In the genomic region with DNA sequence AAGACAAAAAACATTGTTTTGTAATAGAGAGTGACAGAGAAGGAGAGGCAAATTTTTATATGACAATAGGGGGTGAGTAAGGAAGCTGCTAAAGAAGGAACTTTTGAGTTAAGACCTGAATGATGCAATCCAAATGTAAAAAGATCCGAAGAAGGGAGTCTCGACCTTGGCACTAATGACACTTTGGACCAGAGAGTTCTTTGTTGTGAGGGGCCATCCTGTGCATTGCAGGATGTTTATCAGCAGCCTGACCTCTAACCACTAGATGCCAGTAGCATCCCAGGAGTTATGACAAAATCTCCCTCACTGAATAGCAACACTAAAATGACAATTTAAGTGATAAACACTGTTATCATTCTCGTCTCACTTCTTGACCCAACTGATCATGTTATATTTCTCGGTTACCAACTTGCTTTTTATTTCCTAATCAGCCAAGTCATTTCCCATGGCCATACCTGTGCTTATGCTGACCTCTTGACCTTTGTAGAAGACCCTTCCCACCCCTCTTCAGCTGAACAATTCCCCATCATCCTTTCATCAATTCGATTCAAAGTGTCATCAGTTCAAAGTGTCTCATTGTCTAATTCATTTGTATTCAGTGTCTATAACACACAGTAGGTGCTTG, we compare ENCODE assay signal across 11 cellular contexts. TPM values are rescaled to one million over a fixed set of nuclear protein-coding genes. Genes with fewer than 3 reads are reported as not detected.
A peak's percentile ranks its signal among the peaks of the same experiment; 100 is the strongest.
DNase-seq lines count a peak whose midpoint lies in the region; ATAC-seq and TF ChIP-seq lines count a peak whose summit lies in the region.
"Had no signal": no experiment of that assay in that cellular context is flagged by ENCODE, and none has a peak within 500 bp of the region (broad histone marks: within the 10 kb centered on the region; RNA-seq: fewer than 3 reads in every experiment).

No MANE protein-coding gene starts in this region.

- no peaks in the 10 kb centered on the region for H3K9me3 ChIP-seq in heart right ventricle
- no peaks in the 10 kb centered on the region for H3K9me3 ChIP-seq in fibroblast of lung (ENCODE audit: control insufficient read depth, insufficient read depth, low read depth, low read length)
- H3K9me3 ChIP-seq in Karpas-422 (ENCODE audit: low read length): no peaks in the 10 kb centered on the region

- peaks cover 18% of the 10 kb centered on the region for H3K4me1 Mint-ChIP-seq in type B pancreatic cell (ENCODE audit: unreplicated experiment)
- H3K4me1 Mint-ChIP-seq: CD8-positive, alpha-beta memory T cell had no signal

- no peaks in the 10 kb centered on the region for H3K9me2 ChIP-seq in Karpas-422 (replicated peaks; ENCODE audit: insufficient read depth, low read length)

- no peaks in the 10 kb centered on the region for H3K36me3 Mint-ChIP-seq in type B pancreatic cell
- H3K36me3 Mint-ChIP-seq: CD8-positive, alpha-beta memory T cell had no signal

- no peak for TF ChIP-seq POLR2A in GM18505 (IDR thresholded peaks at IDR 0.05; ENCODE audit: borderline replicate concordance, extremely low read depth, insufficient read depth, insufficient read length)

- TF ChIP-seq CTCF in heart right ventricle (IDR thresholded peaks at IDR 0.05) (peak in 7 of 9 donors; percentile 23 to 50 (median 43)), fibroblast of lung (conservative IDR thresholded peaks at IDR 0.05 in 1 of 2, IDR thresholded peaks at IDR 0.05 in 1 of 2; ENCODE audit: low read depth in 1 of 2, low read length in 2 of 2) (peak; percentile 33 to 47), type B pancreatic cell (conservative IDR thresholded peaks at IDR 0.05) (peak; percentile 29)

- no peak overlapping the region for H3K4me3 Mint-ChIP-seq in type B pancreatic cell
- H3K4me3 Mint-ChIP-seq: CD8-positive, alpha-beta memory T cell; T-helper 1 cell treated with Interleukin-12 subunit alpha and Interleukin-12 subunit beta and Interleukin-4 antibody, amounts not matched to agents 30 μg/mL and 1 μg/mL, for 36 hours had no signal

- H3K9ac ChIP-seq in fibroblast of lung (ENCODE audit: insufficient read depth, low read length) (no peak overlapping the region), Karpas-422 (ENCODE audit: low read length) (no peak overlapping the region)

- H3K27ac ChIP-seq in heart right ventricle (no peak overlapping the region), fibroblast of lung (ENCODE audit: insufficient read depth, low read length) (no peak overlapping the region), Karpas-422 (ENCODE audit: low read length) (no peak overlapping the region)

- H3K27ac Mint-ChIP-seq in type B pancreatic cell: no peak overlapping the region
- H3K27ac Mint-ChIP-seq: CD8-positive, alpha-beta memory T cell; T-helper 1 cell treated with Interleukin-12 subunit alpha and Interleukin-12 subunit beta and Interleukin-4 antibody, amounts not matched to agents 30 μg/mL and 1 μg/mL, for 36 hours had no signal

- peak in 1 of 8 donors; percentile 38 for ATAC-seq in heart right ventricle
- ATAC-seq in Right ventricle myocardium superior (ENCODE audit: poor library complexity): no peak
- ATAC-seq in GM18505 (IDR thresholded peaks at IDR 0.05; ENCODE audit: unreplicated experiment): no peak

- WGBS in heart right ventricle, 2 donors: 47 to 49% methylated on average over 5 of the region's 5 CpGs

- no peak overlapping the region for H2AFZ ChIP-seq in fibroblast of lung (ENCODE audit: low read length)
- no peak overlapping the region for H2AFZ ChIP-seq in Karpas-422 (ENCODE audit: low read length)

- peaks cover 0 to 14% (median 10%) of the 10 kb centered on the region in 9 donors for H3K4me1 ChIP-seq in heart right ventricle
- H3K4me1 ChIP-seq in fibroblast of lung (ENCODE audit: control insufficient read depth, extremely low read depth, insufficient read depth, low read length): peaks cover 11% of the 10 kb centered on the region
- H3K4me1 ChIP-seq in Karpas-422 (ENCODE audit: low read length): no peaks in the 10 kb centered on the region

- no peaks in the 10 kb centered on the region for H3K79me2 ChIP-seq in fibroblast of lung (ENCODE audit: control insufficient read depth, insufficient read depth, low read length)
- H3K79me2 ChIP-seq in Karpas-422 (ENCODE audit: low read length): no peaks in the 10 kb centered on the region

- H4K20me1 ChIP-seq in fibroblast of lung (ENCODE audit: control insufficient read depth, extremely low read depth, insufficient read depth, low read length): no peaks in the 10 kb centered on the region
- H4K20me1 ChIP-seq in Karpas-422 (ENCODE audit: insufficient read depth, low read depth, low read length): no peaks in the 10 kb centered on the region

- H3K36me3 ChIP-seq in heart right ventricle: no peaks in the 10 kb centered on the region
- H3K36me3 ChIP-seq in fibroblast of lung (ENCODE audit: control insufficient read depth, insufficient read depth, low read length): no peaks in the 10 kb centered on the region
- H3K36me3 ChIP-seq in Karpas-422 (ENCODE audit: insufficient read depth, low read length): no peaks in the 10 kb centered on the region

- H3K4me2 ChIP-seq in fibroblast of lung (ENCODE audit: extremely low read depth, insufficient read depth, low read length) (no peak overlapping the region), Karpas-422 (ENCODE audit: low read depth, low read length, poor library complexity, severe bottlenecking) (no peak overlapping the region)

- H3K4me3 ChIP-seq in heart right ventricle (no peak overlapping the region), fibroblast of lung (replicated peaks in 1 of 4; ENCODE audit: control extremely low read depth in 1 of 4, insufficient read depth in 1 of 4, low read depth in 3 of 4, low read length in 4 of 4) (no peak overlapping the region), Karpas-422 (ENCODE audit: low read length) (no peak overlapping the region)

- DNase-seq in heart right ventricle: no peak
- DNase-seq in Right ventricle myocardium superior: no peak
- peak; percentile 51 for DNase-seq in RKO (ENCODE audit: low spot score)
- DNase-seq in fibroblast of lung (ENCODE audit: low read depth in 2 of 2): peak in 1 of 2 donors; percentile 46
- no peak for DNase-seq in type B pancreatic cell (ENCODE audit: extremely low spot score, unreplicated experiment)
- no peak for DNase-seq in H4 (ENCODE audit: low spot score)
- DNase-seq in Karpas-422: no peak
- DNase-seq: activated T-cell treated with anti-CD3 and anti-CD28 coated beads, Interleukin-2, amount 50 U/mL, for 1 hour; CD8-positive, alpha-beta memory T cell had no signal

- H3K27me3 ChIP-seq in heart right ventricle (no peaks in the 10 kb centered on the region), fibroblast of lung (ENCODE audit: control insufficient read depth, insufficient read depth, low read length) (no peaks in the 10 kb centered on the region), Karpas-422 (ENCODE audit: low read length) (no peaks in the 10 kb centered on the region)

- H3K27me3 Mint-ChIP-seq in type B pancreatic cell: peaks cover 5% of the 10 kb centered on the region

- intact Hi-C loops in heart right ventricle (cut with DNase I) (loop anchor here in 7 of 10 donors (2.0 to 10.0 kb wide), 5 partner anchors 68 to 198 kb away; no protein-coding TSS in a partner anchor), Right ventricle myocardium superior (cut with DNase I) (loop anchor here (10.0 kb wide), 1 partner anchor 198 kb away; no protein-coding TSS in a partner anchor)

- H3K9me3 Mint-ChIP-seq in type B pancreatic cell: no peaks in the 10 kb centered on the region
- H3K9me3 Mint-ChIP-seq: CD8-positive, alpha-beta memory T cell; T-helper 1 cell treated with Interleukin-12 subunit alpha and Interleukin-12 subunit beta and Interleukin-4 antibody, amounts not matched to agents 30 μg/mL and 1 μg/mL, for 36 hours had no signal

RNA-seq across cellular contexts. Expression of gene DGKI, which starts 30.0 kb away (rescaled TPM):
- total RNA-seq in heart right ventricle (1 to 10 TPM in 8 of 10 donors, under 1 TPM in 2; 0.62 to 2.6 (median 1.2) TPM), Right ventricle myocardium superior (1.4 TPM), fibroblast of lung (1.3 and 2.1 TPM in 2 replicates), type B pancreatic cell (ENCODE audit: low replicate concordance) (1.8 and 2.8 TPM in 2 replicates)
- polyA plus RNA-seq in heart right ventricle (under 1 TPM; 0.16 to 0.22 TPM), fibroblast of lung (0.74 and 0.84 TPM in 2 replicates)
- 0.43 and 0.78 TPM in 2 replicates for polyA plus RNA-seq in fibroblast of lung (2012)
- polyA minus RNA-seq in fibroblast of lung (ENCODE audit: low replicate concordance): 0.11 and 0.16 TPM in 2 replicates
- 0.64 and 1.5 TPM in 2 replicates for total RNA-seq in H4 (2014; rRNA removed; shearing (Covaris generic))
- not detected in 2 replicates for total RNA-seq in Karpas-422 (2014; rRNA removed; shearing (Covaris generic); ENCODE audit: low replicate concordance)
- polyA plus RNA-seq: CD8-positive, alpha-beta memory T cell had no signal
